Comparison of ENCODE assay signal across 17 cellular contexts in genomic region chr20:59039233-59039632, GRCh38. TPM values are rescaled to one million over a fixed set of nuclear protein-coding genes. Genes with fewer than 3 reads are reported as not detected.
DNase-seq lines count a peak whose midpoint lies in the region; ATAC-seq, FAIRE-seq and TF ChIP-seq lines count a peak whose summit lies in the region.
"Had no signal": no experiment of that assay in that cellular context is flagged by ENCODE, and none has a peak within 500 bp of the region (broad histone marks: within the 10 kb centered on the region; RNA-seq: fewer than 3 reads in every experiment).

No MANE protein-coding gene starts in this region.

- TF ChIP-seq POLR2A in breast epithelium (IDR thresholded peaks at IDR 0.05), result no peak
- TF ChIP-seq POLR2A in K562 (conservative IDR thresholded peaks at IDR 0.05), result no peak

- ATAC-seq in K562, result no peak
- no peak for ATAC-seq in stimulated activated naive CD8-positive, alpha-beta T cell treated with anti-CD3 and anti-CD28 coated beads, Interleukin-15, amount 100 ng/mL, for 72 hours
- ATAC-seq in omental fat pad (ENCODE audit: low FRiP score), result no peak
- no peak for ATAC-seq in HG03175 (IDR thresholded peaks at IDR 0.05; ENCODE audit: unreplicated experiment)

- H3K36me3 Mint-ChIP-seq in MCF 10A (ENCODE audit: insufficient read depth, unreplicated experiment), result peaks cover 62% of the 10 kb centered on the region

- H3K9me1 ChIP-seq in K562 (ENCODE audit: control insufficient read depth, insufficient read depth, low read length), result peaks cover 4% of the 10 kb centered on the region

- H4K20me1 ChIP-seq in PC-9 (ENCODE audit: insufficient read depth), result peaks cover 47% of the 10 kb centered on the region
- H4K20me1 ChIP-seq in K562 (replicated peaks; ENCODE audit: control insufficient read depth, insufficient read depth, low read length), result peaks cover 5% of the 10 kb centered on the region

- no TSS peak for BruUV-seq in MCF 10A (replicated peaks; lab: Mats Ljungman, UMichigan)
- BruUV-seq in PC-9 (replicated peaks; lab: Mats Ljungman, UMichigan), result no TSS peak
- BruUV-seq in K562 (replicated peaks; lab: Mats Ljungman, UMichigan), result no TSS peak

- TF ChIP-seq CTCF in MCF 10A (IDR thresholded peaks at IDR 0.05; ENCODE audit: unreplicated experiment) (no peak), breast epithelium (IDR thresholded peaks at IDR 0.05) (no peak), PC-9 (conservative IDR thresholded peaks at IDR 0.05) (no peak), K562 (IDR thresholded peaks at IDR 0.05 in 2 of 3, conservative IDR thresholded peaks at IDR 0.05 in 1 of 3; ENCODE audit: insufficient read depth in 2 of 3, low read depth in 1 of 3, low read length in 3 of 3) (no peak), omental fat pad (IDR thresholded peaks at IDR 0.05) (no peak)

- in situ Hi-C loops in K562 (cut with MboI), result no loop called here

- CTCF ChIA-PET in MCF 10A (lab: Yijun Ruan, JAX), result no interaction called here
- CTCF ChIA-PET in PC-9 (lab: Charles Lee), result no interaction called here
- CTCF ChIA-PET in K562 (lab: Yijun Ruan, JAX; ENCODE audit: low intra/inter-chr PET ratio), result no interaction called here

- no peak for TF ChIP-seq EP300 in K562 (IDR thresholded peaks at IDR 0.05; ENCODE audit: low read length)

- no peak for TF ChIP-seq RAD21 in K562 (CRISPR knock-in tag; conservative IDR thresholded peaks at IDR 0.05 in 1 of 2, IDR thresholded peaks at IDR 0.05 in 1 of 2)

- H2AFZ ChIP-seq in PC-9 (no peak overlapping the region), K562 (ENCODE audit: low read depth, low read length) (no peak overlapping the region)

- H3K27ac Mint-ChIP-seq in MCF 10A (ENCODE audit: low read depth, unreplicated experiment), result peak overlapping the region; percentile 65
- peak overlapping the region; percentile 61 to 95 for H3K27ac Mint-ChIP-seq in stimulated activated naive CD8-positive, alpha-beta T cell treated with anti-CD3 and anti-CD28 coated beads, Interleukin-15, amount 100 ng/mL, for 72 hours
- H3K27ac Mint-ChIP-seq: B cell had no signal

- H3K79me2 ChIP-seq in PC-9 (ENCODE audit: low read depth), result peaks cover 77% of the 10 kb centered on the region
- peaks cover 69% of the 10 kb centered on the region for H3K79me2 ChIP-seq in K562 (ENCODE audit: control insufficient read depth, insufficient read depth, low read length)

- H3K27me3 Mint-ChIP-seq in MCF 10A (ENCODE audit: insufficient read depth, unreplicated experiment), result no peaks in the 10 kb centered on the region
- H3K27me3 Mint-ChIP-seq in stimulated activated naive CD8-positive, alpha-beta T cell treated with anti-CD3 and anti-CD28 coated beads, Interleukin-15, amount 100 ng/mL, for 72 hours, result no peaks in the 10 kb centered on the region
- H3K27me3 Mint-ChIP-seq: B cell had no signal

- intact Hi-C loops in MCF 10A (cut with micrococcal nuclease), result no loop called here
- intact Hi-C loops in breast epithelium (cut with DNase I; ENCODE audit: low total_unique reads), result no loop called here
- intact Hi-C loops in PC-9 (cut with micrococcal nuclease; ENCODE audit: unreplicated experiment), result no loop called here
- intact Hi-C loops in K562 (cut with micrococcal nuclease), result no loop called here

- no peak for DNase-seq in MCF 10A (ENCODE audit: unreplicated experiment)
- DNase-seq in breast epithelium (ENCODE audit: low spot score in 2 of 2), result no peak
- DNase-seq in PC-9, result no peak
- DNase-seq in K562 (ENCODE audit: extremely low read depth in 1 of 4, low spot score in 3 of 4), result no peak
- no peak for DNase-seq in stimulated activated naive CD8-positive, alpha-beta T cell treated with anti-CD3 and anti-CD28 coated beads, Interleukin-15, amount 100 ng/mL, for 72 hours
- DNase-seq in NCI-H2029 treated with DMSO at 0.1 percent for 48 hours (lab: John Stamatoyannopoulos, UW), result no peak
- no peak for DNase-seq in omental fat pad (ENCODE audit: low spot score)
- DNase-seq: DMS79; effector memory CD4-positive, alpha-beta T cell; MM.1S; NCI-H2107; upper lobe of left lung had no signal

- H3K4me2 ChIP-seq in PC-9 (peak overlapping the region; percentile 82), K562 (ENCODE audit: insufficient read depth, low read length) (no peak overlapping the region)

- no peaks in the 10 kb centered on the region for H3K9me3 ChIP-seq in breast epithelium
- H3K9me3 ChIP-seq in PC-9 (ENCODE audit: insufficient read depth, low read depth), result no peaks in the 10 kb centered on the region
- no peaks in the 10 kb centered on the region for H3K9me3 ChIP-seq in K562 (replicated peaks; ENCODE audit: control insufficient read depth, insufficient read depth, low read depth, low read length)
- H3K9me3 ChIP-seq: prostate gland, upper lobe of left lung had no signal

- peaks cover 56% of the 10 kb centered on the region for H3F3A ChIP-seq in PC-9 (ENCODE audit: insufficient read depth, low read depth)

- H3K9me2 ChIP-seq in PC-9 (ENCODE audit: insufficient read depth), result no peaks in the 10 kb centered on the region

- H3K9ac ChIP-seq in K562 (ENCODE audit: insufficient read depth in 1 of 2, low read depth in 2 of 2, low read length in 2 of 2), result no peak overlapping the region

- FAIRE-seq in K562 (lab: Jason Lieb, UNC), result no peak

- H3K4me3 Mint-ChIP-seq in MCF 10A (ENCODE audit: unreplicated experiment), result peak overlapping the region; percentile 86
- peak overlapping the region; percentile 58 to 83 for H3K4me3 Mint-ChIP-seq in stimulated activated naive CD8-positive, alpha-beta T cell treated with anti-CD3 and anti-CD28 coated beads, Interleukin-15, amount 100 ng/mL, for 72 hours

- peaks cover 0 to 4% of the 10 kb centered on the region in 2 donors for H3K4me1 ChIP-seq in breast epithelium
- H3K4me1 ChIP-seq in PC-9 (replicated peaks; ENCODE audit: insufficient read depth), result peaks cover 46% of the 10 kb centered on the region
- H3K4me1 ChIP-seq in K562 (replicated peaks in 1 of 2; ENCODE audit: control insufficient read depth in 2 of 2, insufficient read depth in 2 of 2, low read length in 2 of 2), result peaks cover 12 to 21% of the 10 kb centered on the region in 2 experiments; a peak in 4 of 5 replicates

- H3K27ac ChIP-seq in breast epithelium, result no peak overlapping the region
- H3K27ac ChIP-seq in PC-9, result peak overlapping the region; percentile 43
- no peak overlapping the region for H3K27ac ChIP-seq in K562 (ENCODE audit: extremely low read depth, low read depth, low read length)
- H3K27ac ChIP-seq: prostate gland, upper lobe of left lung had no signal

- peaks cover 8% of the 10 kb centered on the region for H3K9me3 Mint-ChIP-seq in MCF 10A (ENCODE audit: unreplicated experiment)
- no peaks in the 10 kb centered on the region for H3K9me3 Mint-ChIP-seq in stimulated activated naive CD8-positive, alpha-beta T cell treated with anti-CD3 and anti-CD28 coated beads, Interleukin-15, amount 100 ng/mL, for 72 hours

- H3K4me1 Mint-ChIP-seq in MCF 10A (ENCODE audit: insufficient read depth, unreplicated experiment), result peaks cover 34% of the 10 kb centered on the region
- H3K4me1 Mint-ChIP-seq in stimulated activated naive CD8-positive, alpha-beta T cell treated with anti-CD3 and anti-CD28 coated beads, Interleukin-15, amount 100 ng/mL, for 72 hours, result peaks cover 77% of the 10 kb centered on the region

- H3K4me3 ChIP-seq in breast epithelium, result no peak overlapping the region
- H3K4me3 ChIP-seq in PC-9, result peak overlapping the region; percentile 90; the same call in 1 of the 2 replicates
- no peak overlapping the region for H3K4me3 ChIP-seq in K562
- H3K4me3 ChIP-seq: prostate gland, upper lobe of left lung had no signal

- H3K27me3 ChIP-seq in breast epithelium (no peaks in the 10 kb centered on the region), PC-9 (ENCODE audit: insufficient read depth, low read depth) (no peaks in the 10 kb centered on the region), K562 (ENCODE audit: control insufficient read depth in 2 of 2, insufficient read depth in 2 of 2, low read length in 2 of 2) (no peaks in the 10 kb centered on the region)
- H3K27me3 ChIP-seq: upper lobe of left lung had no signal

- POLR2A ChIA-PET in MCF 10A (lab: Yijun Ruan, JAX) (interaction anchor here (4.9 kb wide), 1 partner anchor 8 kb away, joined by 107 read pairs; the partner anchor contains the start of gene ATP5F1E), PC-9 (lab: Charles Lee; ENCODE audit: unreplicated experiment) (no interaction called here), K562 (lab: Yijun Ruan, JAX) (no interaction called here)

- 50% methylated on average over 1 of the region's 1 CpG for WGBS in K562 (ENCODE audit: insufficient coverage, low coverage, missing lambda C conversion rate)

- no peaks in the 10 kb centered on the region for H3K36me3 ChIP-seq in breast epithelium
- peaks cover 55% of the 10 kb centered on the region for H3K36me3 ChIP-seq in PC-9 (ENCODE audit: low read depth)
- H3K36me3 ChIP-seq in K562 (ENCODE audit: control insufficient read depth, insufficient read depth, low read length), result peaks cover 67% of the 10 kb centered on the region
- H3K36me3 ChIP-seq: prostate gland had no signal

RNA-seq across cellular contexts. Expression of gene PRELID3B, which starts 3.4 kb away (rescaled TPM):
- 180 and 197 TPM in 2 replicates for total RNA-seq in MCF 10A (2022)
- 10 to 100 TPM; 43.7 to 55.4 (median 52.4) TPM for total RNA-seq in breast epithelium
- 106 and 137 TPM in 2 replicates for total RNA-seq in PC-9 (2021)
- 17.7 and 24.8 TPM in 2 replicates for total RNA-seq in K562 (2011; cell fraction: chromatin; rRNA removed; ENCODE audit: low replicate concordance)
- total RNA-seq in K562 (2011; cell fraction: nucleolus; rRNA removed), result 16.8 and 22.2 TPM in 2 replicates
- 28.7 and 35.0 TPM in 2 replicates for total RNA-seq in K562 (2011; cell fraction: nucleoplasm; rRNA removed)
- 90.3 and 96.8 TPM in 2 replicates for total RNA-seq in K562 (2014; rRNA removed)
- total RNA-seq in K562 (2014; rRNA removed; fragmentation: Illumina TruSeq; extraction: Trizol), result 136 and 140 TPM in 2 replicates
- total RNA-seq in K562 (2015; rRNA removed; fragmentation: Illumina TruSeq; extraction: Trizol), result 112 and 120 TPM in 2 replicates
- 99.5 and 105 TPM in 2 replicates for total RNA-seq in K562 (2021)
- polyA plus RNA-seq in K562 (2011; rRNA removed), result 83.6 and 96.0 TPM in 2 replicates
- 20.1 and 42.7 TPM in 2 replicates for polyA plus RNA-seq in K562 (2011; cell fraction: cytosol; rRNA removed)
- 74.4 and 76.8 TPM in 2 replicates for polyA plus RNA-seq in K562 (2011; cell fraction: nucleus; rRNA removed)
- polyA plus RNA-seq in K562 (2012), result 58.3 and 91.4 TPM in 2 replicates
- 91.7 and 101 TPM in 2 replicates for polyA plus RNA-seq in K562 (2014; fragmentation: Illumina TruSeq; extraction: Trizol)
- 100 to 1,000 TPM; 156 to 186 TPM for polyA plus RNA-seq in K562 (2014; fragmentation: Nextera tagmentation; extraction: Ambion mirVana)
- polyA plus RNA-seq in K562 (2014; rRNA removed), result 77.0 and 81.2 TPM in 2 replicates
- 151 and 154 TPM in 2 replicates for polyA minus RNA-seq in K562 (2011; rRNA and poly(A)+ RNA removed)
- polyA minus RNA-seq in K562 (2011; cell fraction: cytosol; rRNA and poly(A)+ RNA removed), result 93.2 and 97.4 TPM in 2 replicates
- polyA minus RNA-seq in K562 (2011; cell fraction: nucleus; rRNA and poly(A)+ RNA removed), result 28.1 and 43.1 TPM in 2 replicates
- total RNA-seq in omental fat pad, result 10 to 100 TPM; 33.1 to 71.1 (median 51.2) TPM

RNA-seq across cellular contexts. Expression of gene ATP5F1E, which starts 7.1 kb away (rescaled TPM):
- 65.2 and 69.7 TPM in 2 replicates for total RNA-seq in MCF 10A (2022)
- 10 to 100 TPM; 25.6 to 36.4 (median 31.4) TPM for total RNA-seq in breast epithelium
- total RNA-seq in PC-9 (2021), result 76.3 and 84.8 TPM in 2 replicates
- 19.6 and 60.1 TPM in 2 replicates for total RNA-seq in K562 (2011; cell fraction: chromatin; rRNA removed; ENCODE audit: low replicate concordance)
- 23.8 and 27.5 TPM in 2 replicates for total RNA-seq in K562 (2011; cell fraction: nucleolus; rRNA removed)
- total RNA-seq in K562 (2011; cell fraction: nucleoplasm; rRNA removed), result 49.5 and 88.6 TPM in 2 replicates
- 49.4 and 64.1 TPM in 2 replicates for total RNA-seq in K562 (2014; rRNA removed)
- total RNA-seq in K562 (2014; rRNA removed; fragmentation: Illumina TruSeq; extraction: Trizol), result 113 and 123 TPM in 2 replicates
- total RNA-seq in K562 (2015; rRNA removed; fragmentation: Illumina TruSeq; extraction: Trizol), result 98.7 and 109 TPM in 2 replicates
- total RNA-seq in K562 (2021), result 125 and 146 TPM in 2 replicates
- 140 and 167 TPM in 2 replicates for polyA plus RNA-seq in K562 (2011; rRNA removed)
- 16.9 and 37.2 TPM in 2 replicates for polyA plus RNA-seq in K562 (2011; cell fraction: cytosol; rRNA removed)
- 32.8 and 51.1 TPM in 2 replicates for polyA plus RNA-seq in K562 (2011; cell fraction: nucleus; rRNA removed)
- 66.6 and 187 TPM in 2 replicates for polyA plus RNA-seq in K562 (2012)
- 60.3 and 67.7 TPM in 2 replicates for polyA plus RNA-seq in K562 (2014; fragmentation: Illumina TruSeq; extraction: Trizol)
- 100 to 1,000 TPM; 161 to 162 TPM for polyA plus RNA-seq in K562 (2014; fragmentation: Nextera tagmentation; extraction: Ambion mirVana)
- polyA plus RNA-seq in K562 (2014; rRNA removed), result 109 and 117 TPM in 2 replicates
- polyA minus RNA-seq in K562 (2011; rRNA and poly(A)+ RNA removed), result 36.3 and 47.6 TPM in 2 replicates
- 19.7 and 24.7 TPM in 2 replicates for polyA minus RNA-seq in K562 (2011; cell fraction: cytosol; rRNA and poly(A)+ RNA removed)
- polyA minus RNA-seq in K562 (2011; cell fraction: nucleus; rRNA and poly(A)+ RNA removed), result 53.0 and 99.3 TPM in 2 replicates
- 10 to 100 TPM; 33.4 to 46.4 (median 37.5) TPM for total RNA-seq in omental fat pad

RNA-seq across cellular contexts. Expression of gene TUBB1, which starts 20.0 kb away (rescaled TPM):
- total RNA-seq in MCF 10A (2022), result not detected in 2 replicates
- under 1 TPM in 1 of 3 donors, not detected in 2; 0.16 TPM for total RNA-seq in breast epithelium
- 0.18 and 0.35 TPM in 2 replicates for total RNA-seq in PC-9 (2021)
- 1.4 and 3.2 TPM in 2 replicates for total RNA-seq in K562 (2011; cell fraction: chromatin; rRNA removed; ENCODE audit: low replicate concordance)
- 1.7 and 2.1 TPM in 2 replicates for total RNA-seq in K562 (2011; cell fraction: nucleolus; rRNA removed)
- total RNA-seq in K562 (2011; cell fraction: nucleoplasm; rRNA removed), result 2.0 and 2.8 TPM in 2 replicates
- total RNA-seq in K562 (2014; rRNA removed), result 1.7 and 2.1 TPM in 2 replicates
- total RNA-seq in K562 (2014; rRNA removed; fragmentation: Illumina TruSeq; extraction: Trizol), result 2.3 and 2.8 TPM in 2 replicates
- 2.0 and 2.4 TPM in 2 replicates for total RNA-seq in K562 (2015; rRNA removed; fragmentation: Illumina TruSeq; extraction: Trizol)
- 1.9 and 3.9 TPM in 2 replicates for total RNA-seq in K562 (2021)
- 1.1 and 3.6 TPM in 2 replicates for polyA plus RNA-seq in K562 (2011; rRNA removed)
- 0.69 and 3.4 TPM in 2 replicates for polyA plus RNA-seq in K562 (2011; cell fraction: cytosol; rRNA removed)
- 0.51 and 1.8 TPM in 2 replicates for polyA plus RNA-seq in K562 (2011; cell fraction: nucleus; rRNA removed)
- polyA plus RNA-seq in K562 (2012), result 2.3 and 3.8 TPM in 2 replicates
- 3.1 and 4.1 TPM in 2 replicates for polyA plus RNA-seq in K562 (2014; fragmentation: Illumina TruSeq; extraction: Trizol)
- polyA plus RNA-seq in K562 (2014; fragmentation: Nextera tagmentation; extraction: Ambion mirVana), result 1 to 10 TPM; 1.5 to 1.6 TPM
- 1.9 and 3.0 TPM in 2 replicates for polyA plus RNA-seq in K562 (2014; rRNA removed)
- polyA minus RNA-seq in K562 (2011; rRNA and poly(A)+ RNA removed), result 1.6 and 4.3 TPM in 2 replicates
- 0.64 and 1.7 TPM in 2 replicates for polyA minus RNA-seq in K562 (2011; cell fraction: cytosol; rRNA and poly(A)+ RNA removed)
- polyA minus RNA-seq in K562 (2011; cell fraction: nucleus; rRNA and poly(A)+ RNA removed), result 0.89 and 1.3 TPM in 2 replicates
- under 1 TPM; 0.19 to 0.56 (median 0.36) TPM for total RNA-seq in omental fat pad
- total RNA-seq: kidney epithelial cell, prostate gland, SK-MEL-5 had no signal

RNA-seq across cellular contexts. Expression of gene CTSZ, which starts 32.2 kb away (rescaled TPM):
- total RNA-seq in MCF 10A (2022), result 96.6 and 103 TPM in 2 replicates
- 100 to 1,000 TPM; 135 to 238 (median 181) TPM for total RNA-seq in breast epithelium
- 184 and 194 TPM in 2 replicates for total RNA-seq in PC-9 (2021)
- 52.6 and 123 TPM in 2 replicates for total RNA-seq in K562 (2011; cell fraction: chromatin; rRNA removed; ENCODE audit: low replicate concordance)
- 146 and 149 TPM in 2 replicates for total RNA-seq in K562 (2011; cell fraction: nucleolus; rRNA removed)
- total RNA-seq in K562 (2011; cell fraction: nucleoplasm; rRNA removed), result 120 and 126 TPM in 2 replicates
- 73.2 and 83.8 TPM in 2 replicates for total RNA-seq in K562 (2014; rRNA removed)
- 62.6 and 63.8 TPM in 2 replicates for total RNA-seq in K562 (2014; rRNA removed; fragmentation: Illumina TruSeq; extraction: Trizol)
- 82.8 and 82.9 TPM in 2 replicates for total RNA-seq in K562 (2015; rRNA removed; fragmentation: Illumina TruSeq; extraction: Trizol)
- total RNA-seq in K562 (2021), result 84.7 and 97.7 TPM in 2 replicates
- polyA plus RNA-seq in K562 (2011; rRNA removed), result 83.8 and 93.1 TPM in 2 replicates
- polyA plus RNA-seq in K562 (2011; cell fraction: cytosol; rRNA removed), result 81.2 and 107 TPM in 2 replicates
- polyA plus RNA-seq in K562 (2011; cell fraction: nucleus; rRNA removed), result 54.7 and 64.6 TPM in 2 replicates
- polyA plus RNA-seq in K562 (2012), result 79.3 and 95.2 TPM in 2 replicates
- 123 and 143 TPM in 2 replicates for polyA plus RNA-seq in K562 (2014; fragmentation: Illumina TruSeq; extraction: Trizol)
- 1 to 10 TPM; 1.6 to 5.3 TPM for polyA plus RNA-seq in K562 (2014; fragmentation: Nextera tagmentation; extraction: Ambion mirVana)
- 96.2 and 107 TPM in 2 replicates for polyA plus RNA-seq in K562 (2014; rRNA removed)
- polyA minus RNA-seq in K562 (2011; rRNA and poly(A)+ RNA removed), result 59.9 and 68.2 TPM in 2 replicates
- 34.4 and 34.8 TPM in 2 replicates for polyA minus RNA-seq in K562 (2011; cell fraction: cytosol; rRNA and poly(A)+ RNA removed)
- 24.1 and 25.5 TPM in 2 replicates for polyA minus RNA-seq in K562 (2011; cell fraction: nucleus; rRNA and poly(A)+ RNA removed)
- 100 to 1,000 TPM; 165 to 410 (median 217) TPM for total RNA-seq in omental fat pad

RNA-seq across cellular contexts. Expression of gene NELFCD, which starts 58.2 kb away (rescaled TPM):
- 59.6 and 79.8 TPM in 2 replicates for total RNA-seq in MCF 10A (2022)
- total RNA-seq in breast epithelium, result 10 to 100 TPM; 50.1 to 78.7 (median 77.7) TPM
- 122 and 130 TPM in 2 replicates for total RNA-seq in PC-9 (2021)
- 499 and 562 TPM in 2 replicates for total RNA-seq in K562 (2011; cell fraction: chromatin; rRNA removed; ENCODE audit: low replicate concordance)
- 227 and 235 TPM in 2 replicates for total RNA-seq in K562 (2011; cell fraction: nucleolus; rRNA removed)
- 274 and 301 TPM in 2 replicates for total RNA-seq in K562 (2011; cell fraction: nucleoplasm; rRNA removed)
- 96.5 and 113 TPM in 2 replicates for total RNA-seq in K562 (2014; rRNA removed)
- total RNA-seq in K562 (2014; rRNA removed; fragmentation: Illumina TruSeq; extraction: Trizol), result 77.9 and 80.6 TPM in 2 replicates
- 84.7 and 86.6 TPM in 2 replicates for total RNA-seq in K562 (2015; rRNA removed; fragmentation: Illumina TruSeq; extraction: Trizol)
- 111 and 116 TPM in 2 replicates for total RNA-seq in K562 (2021)
- 138 and 163 TPM in 2 replicates for polyA plus RNA-seq in K562 (2011; rRNA removed)
- 115 and 130 TPM in 2 replicates for polyA plus RNA-seq in K562 (2011; cell fraction: cytosol; rRNA removed)
- polyA plus RNA-seq in K562 (2011; cell fraction: nucleus; rRNA removed), result 305 and 361 TPM in 2 replicates
- 93.4 and 101 TPM in 2 replicates for polyA plus RNA-seq in K562 (2012)
- 136 and 137 TPM in 2 replicates for polyA plus RNA-seq in K562 (2014; fragmentation: Illumina TruSeq; extraction: Trizol)
- 10 to 100 TPM; 11.7 to 22.2 TPM for polyA plus RNA-seq in K562 (2014; fragmentation: Nextera tagmentation; extraction: Ambion mirVana)
- 121 and 123 TPM in 2 replicates for polyA plus RNA-seq in K562 (2014; rRNA removed)
- polyA minus RNA-seq in K562 (2011; rRNA and poly(A)+ RNA removed), result 159 and 203 TPM in 2 replicates
- polyA minus RNA-seq in K562 (2011; cell fraction: cytosol; rRNA and poly(A)+ RNA removed), result 57.0 and 63.8 TPM in 2 replicates
- polyA minus RNA-seq in K562 (2011; cell fraction: nucleus; rRNA and poly(A)+ RNA removed), result 68.1 and 105 TPM in 2 replicates
- 10 to 100 TPM; 44.7 to 63.5 (median 53.4) TPM for total RNA-seq in omental fat pad
